In genomic region chr6:30635834-30636233, GRCh38 we compare ENCODE assay signal across 23 cellular contexts.
"Had no signal": no experiment of that assay in that cellular context is flagged by ENCODE, and none has a peak within 500 bp of the region (broad histone marks: within the 10 kb centered on the region; RNA-seq: fewer than 3 reads in every experiment).

No MANE protein-coding gene starts in this region.

- H3K27me3 ChIP-seq: esophagus muscularis mucosa, gastrocnemius medialis, heart right ventricle, neural progenitor cell, ovary, right atrium auricular region, suprapubic skin, thyroid gland, upper lobe of left lung, uterus had no signal

- H2AFZ ChIP-seq: neural progenitor cell had no signal

- H3K4me1 ChIP-seq: esophagus muscularis mucosa, gastrocnemius medialis, heart right ventricle, neural progenitor cell, right atrium auricular region, suprapubic skin, thyroid gland, upper lobe of left lung, uterus had no signal

- ATAC-seq: gastrocnemius medialis; heart right ventricle; mucosa of descending colon; natural killer cell; stimulated activated effector memory CD8-positive, alpha-beta T cell treated with anti-CD3 and anti-CD28 coated beads, Interleukin-12 subunit alpha, Interleukin-12 subunit beta, amount 100 ng/mL, for 72 hours; stimulated activated naive CD8-positive, alpha-beta T cell treated with anti-CD3 and anti-CD28 coated beads, Interleukin-15, Interleukin-2, amounts not matched to agents 100 U/mL and 50 U/mL, for 24 hours had no signal

- DNase-seq: effector memory CD4-positive, alpha-beta T cell; gastrocnemius medialis; heart right ventricle; hypothalamus; kidney glomerular epithelial cell; mucosa of descending colon; natural killer cell; nucleus accumbens; ovary; stimulated activated CD4-positive, alpha-beta T cell treated with anti-CD3 and anti-CD28 coated beads, Interleukin-4, amount 100 ng/mL, for 1 hour; stimulated activated CD8-positive, alpha-beta memory T cell treated with anti-CD3 and anti-CD28 coated beads, Interleukin-4, amount 100 ng/mL, for 48 hours; stimulated activated naive CD8-positive, alpha-beta T cell treated with anti-CD3 and anti-CD28 coated beads, Interleukin-15, Interleukin-2, amounts not matched to agents 100 U/mL and 50 U/mL, for 24 hours; thyroid gland; upper lobe of left lung; uterus had no signal

- H3K4me2 ChIP-seq: neural progenitor cell had no signal

- H3K27ac ChIP-seq: epithelial cell of prostate, esophagus muscularis mucosa, gastrocnemius medialis, heart right ventricle, neural progenitor cell, ovary, right atrium auricular region, suprapubic skin, thyroid gland, upper lobe of left lung, uterus had no signal

- FAIRE-seq: endometrium, islet of Langerhans had no signal

- H3K9me3 ChIP-seq: esophagus muscularis mucosa, gastrocnemius medialis, heart right ventricle, mucosa of descending colon, ovary, right atrium auricular region, suprapubic skin, thyroid gland, upper lobe of left lung, uterus had no signal

- H3K9ac ChIP-seq: neural progenitor cell had no signal

- H3K4me3 ChIP-seq: esophagus muscularis mucosa, gastrocnemius medialis, heart right ventricle, mucosa of descending colon, neural progenitor cell, ovary, right atrium auricular region, suprapubic skin, thyroid gland, upper lobe of left lung, uterus had no signal

- H3K36me3 ChIP-seq: neural progenitor cell, ovary, uterus had no signal
